ENCODE assay signal across 1 cellular context in genomic region chr10:86522385-86522855, GRCh38.
TF ChIP-seq lines count a peak whose summit lies in the region.

No MANE protein-coding gene starts in this region.

TF ChIP-seq in IMR-90, 13 proteins besides CTCF, POLR2A, EP300 and RAD21 (continued from another document):
- no peak for TF ChIP-seq ELK1 (IDR thresholded peaks at IDR 0.05; ENCODE audit: borderline replicate concordance, low read depth, low read length)
TF ChIP-seq in IMR-90: peak in this region for 1.
